Comparison of ENCODE assay signal across 8 cellular contexts in the genomic region with DNA sequence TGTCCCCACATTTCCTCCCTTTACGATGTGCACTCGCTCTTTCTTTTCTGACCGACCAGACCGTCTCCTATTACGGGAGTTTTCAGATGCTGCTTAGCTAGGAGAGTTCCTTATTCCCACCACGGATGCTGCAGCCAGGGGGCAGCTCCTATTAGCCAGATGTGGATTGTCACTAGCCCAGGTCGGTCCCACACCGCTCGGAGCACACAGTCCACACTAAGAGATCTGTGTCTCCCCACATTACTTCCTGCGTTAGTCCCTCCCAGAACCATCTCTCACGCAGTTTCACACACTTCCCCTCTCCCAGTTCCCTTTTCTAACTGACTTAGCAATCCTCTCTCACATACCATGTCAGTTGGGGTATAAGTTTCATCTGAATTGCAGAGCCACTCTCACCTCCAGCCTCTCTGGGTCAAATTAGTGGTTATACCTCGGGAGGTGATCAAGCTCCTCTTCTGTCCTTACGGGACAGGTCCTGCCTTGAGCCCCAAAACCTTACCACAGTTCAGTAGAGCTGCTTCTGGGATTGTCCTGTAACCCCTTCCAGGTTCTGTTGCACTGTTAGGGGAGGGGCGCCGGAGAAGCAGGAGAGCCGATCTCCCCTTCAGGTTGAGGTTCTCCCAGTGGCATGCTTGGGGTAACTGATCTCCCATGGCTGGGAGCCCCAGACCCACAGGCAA. TPM values are rescaled to one million over a fixed set of nuclear protein-coding genes. Genes with fewer than 3 reads are reported as not detected.
DNase-seq lines count a peak whose midpoint lies in the region; ATAC-seq and TF ChIP-seq lines count a peak whose summit lies in the region.

No MANE protein-coding gene starts in this region.

- BruUV-seq in PC-9 (replicated peaks; lab: Mats Ljungman, UMichigan) = no TSS peak

- 62% methylated on average over 14 of the region's 16 CpGs for WGBS in right lobe of liver (ENCODE audit: insufficient coverage, low coverage, low lambda C conversion rate, missing lambda C conversion rate)
- WGBS in prostate gland = 82% methylated on average over 16 of the region's 16 CpGs

- H3K27ac ChIP-seq in right lobe of liver (peak overlapping the region; percentile 53 to 73 (median 60)), PC-9 (no peak overlapping the region), prostate gland (no peak overlapping the region)

- no peak overlapping the region for H3K4me3 ChIP-seq in right lobe of liver
- H3K4me3 ChIP-seq in PC-9 = no peak overlapping the region
- no peak overlapping the region for H3K4me3 ChIP-seq in prostate gland

- H3K27me3 ChIP-seq in right lobe of liver (no peaks in the 10 kb centered on the region), PC-9 (ENCODE audit: insufficient read depth, low read depth) (no peaks in the 10 kb centered on the region), prostate gland (replicated peaks; ENCODE audit: insufficient read depth) (no peaks in the 10 kb centered on the region)

- H3K9me3 ChIP-seq in right lobe of liver = no peaks in the 10 kb centered on the region
- H3K9me3 ChIP-seq in PC-9 (ENCODE audit: insufficient read depth, low read depth) = no peaks in the 10 kb centered on the region
- no peaks in the 10 kb centered on the region for H3K9me3 ChIP-seq in prostate gland

- in situ Hi-C loops in GM18951 (cut with MboI; ENCODE audit: low sequenced_read_pairs, unreplicated experiment) = no loop called here

- H3K36me3 ChIP-seq in right lobe of liver (no peaks in the 10 kb centered on the region), PC-9 (ENCODE audit: low read depth) (no peaks in the 10 kb centered on the region), prostate gland (no peaks in the 10 kb centered on the region)

- TF ChIP-seq POLR2A in GM18951 (IDR thresholded peaks at IDR 0.05; ENCODE audit: extremely low read depth, insufficient read depth, insufficient read length) (peak; percentile 43), right lobe of liver (IDR thresholded peaks at IDR 0.05) (no peak), prostate gland (IDR thresholded peaks at IDR 0.05) (no peak)

- TF ChIP-seq CTCF in right lobe of liver (IDR thresholded peaks at IDR 0.05) (no peak), PC-9 (conservative IDR thresholded peaks at IDR 0.05) (no peak), prostate gland (IDR thresholded peaks at IDR 0.05) (no peak)

- peak; percentile 4 for DNase-seq in RPMI8226
- peak; percentile 25 to 63 (median 52) for DNase-seq in right lobe of liver
- no peak for DNase-seq in PC-9
- no peak for DNase-seq in prostate gland (ENCODE audit: low spot score)
- DNase-seq in NCI-H82 (lab: John Stamatoyannopoulos, UW) = no peak
- DNase-seq in NCI-H2196 treated with DMSO at 0.1 percent for 48 hours (lab: John Stamatoyannopoulos, UW; ENCODE audit: unreplicated experiment) = no peak

- H3K4me1 ChIP-seq in right lobe of liver (peaks cover 0 to 41% (median 17%) of the 10 kb centered on the region in 4 donors), PC-9 (replicated peaks; ENCODE audit: insufficient read depth) (no peaks in the 10 kb centered on the region), prostate gland (replicated peaks) (peaks cover 5% of the 10 kb centered on the region)

- ATAC-seq in HG02870 (IDR thresholded peaks at IDR 0.05; ENCODE audit: unreplicated experiment) = peak; percentile 96
- ATAC-seq in right lobe of liver = peak; percentile 7 to 59 (median 44)

- H4K20me1 ChIP-seq in PC-9 (ENCODE audit: insufficient read depth) = no peaks in the 10 kb centered on the region

- CTCF ChIA-PET in PC-9 (lab: Charles Lee) = interaction anchor here (0.6 kb wide), 1 partner anchor 690 kb away, joined by 3 read pairs; no protein-coding TSS in a partner anchor

- no peak overlapping the region for H2AFZ ChIP-seq in PC-9

- intact Hi-C loops in right lobe of liver (cut with DNase I) (no loop called here), PC-9 (cut with micrococcal nuclease; ENCODE audit: unreplicated experiment) (no loop called here), prostate gland (cut with DNase I) (no loop called here)

- no peaks in the 10 kb centered on the region for H3K9me2 ChIP-seq in PC-9 (ENCODE audit: insufficient read depth)

- POLR2A ChIA-PET in PC-9 (lab: Charles Lee; ENCODE audit: unreplicated experiment) = no interaction called here

- H3K4me2 ChIP-seq in PC-9 = no peak overlapping the region

- H3K79me2 ChIP-seq in PC-9 (ENCODE audit: low read depth) = no peaks in the 10 kb centered on the region

- H3F3A ChIP-seq in PC-9 (ENCODE audit: insufficient read depth, low read depth) = no peaks in the 10 kb centered on the region

RNA-seq across cellular contexts. Expression of a gene that starts 28.2 kb away (rescaled TPM):
- total RNA-seq in right lobe of liver (10 to 100 TPM in 2 of 6 experiments, 1 to 10 TPM in 4; 5.1 to 22.3 (median 6.6) TPM), PC-9 (2021) (not detected in 2 replicates), prostate gland (under 1 TPM in 1 of 2 donors, not detected in 1; 0.41 TPM)

Comparison
In these comparisons a context has a peak if more than half of its experiments do, and no peak if none do; other contexts are left out.
1. DNase-seq: peak in RPMI8226 (single experiment) and right lobe of liver (3 of 3); none in PC-9 (0 of 2), prostate gland (single experiment), NCI-H82 (single experiment) and NCI-H2196 treated with DMSO at 0.1 percent for 48 hours (single experiment).
2. H3K27ac ChIP-seq: peak in right lobe of liver (3 of 3); none in PC-9 (single experiment) and prostate gland (0 of 2).